Comparison of ENCODE assay signal across 8 cellular contexts in the genomic region with DNA sequence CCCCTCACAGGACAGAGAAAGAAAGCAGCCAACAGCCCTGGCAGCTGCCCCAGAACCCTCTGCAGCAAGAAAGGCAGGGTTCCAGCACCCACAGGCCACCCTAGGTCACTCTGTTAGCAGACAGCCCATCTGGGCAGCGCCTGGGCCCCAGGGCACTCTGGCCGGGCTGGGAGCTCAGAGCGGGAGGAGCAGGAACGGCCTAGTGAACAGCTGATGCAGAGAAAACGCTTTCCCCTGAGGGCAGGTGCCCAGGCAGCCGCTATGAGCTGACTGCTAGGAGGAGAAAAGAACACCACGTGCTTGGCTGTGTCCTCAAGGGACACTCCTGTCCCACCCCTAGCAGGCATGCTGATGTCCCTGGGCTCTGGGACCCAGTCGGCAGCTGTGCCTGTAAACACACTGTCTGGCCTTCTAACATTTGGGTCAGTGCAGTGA. TPM values are rescaled to one million over a fixed set of nuclear protein-coding genes. Genes with fewer than 3 reads are reported as not detected.
DNase-seq lines count a peak whose midpoint lies in the region; ATAC-seq and TF ChIP-seq lines count a peak whose summit lies in the region.

No MANE protein-coding gene starts in this region.

- H3K79me2 ChIP-seq in PC-3 (ENCODE audit: low read length): peaks cover 38% of the 10 kb centered on the region

- TF ChIP-seq CTCF in PC-3 (conservative IDR thresholded peaks at IDR 0.05; ENCODE audit: low read depth, low read length) (no peak), foreskin fibroblast (IDR thresholded peaks at IDR 0.05; ENCODE audit: low read depth, low read length) (no peak), psoas muscle (IDR thresholded peaks at IDR 0.05) (no peak)

- no peak overlapping the region for H3K27ac ChIP-seq in PC-3 (ENCODE audit: low read length)
- H3K27ac ChIP-seq in psoas muscle: peak overlapping the region; percentile 90

- H3K4me3 ChIP-seq in PC-3 (ENCODE audit: low read length) (no peak overlapping the region), foreskin fibroblast (ENCODE audit: low read depth in 1 of 2, low read length in 2 of 2) (no peak overlapping the region), psoas muscle (peak overlapping the region; percentile 37)

- H3K4me2 ChIP-seq in PC-3 (ENCODE audit: low read length): no peak overlapping the region

- no peaks in the 10 kb centered on the region for H3K27me3 ChIP-seq in PC-3 (ENCODE audit: low read length)
- H3K27me3 ChIP-seq in psoas muscle (ENCODE audit: insufficient read depth in 3 of 3, low read length in 2 of 3): no peaks in the 10 kb centered on the region

- BruUV-seq in PC-3 (replicated peaks; lab: Mats Ljungman, UMichigan): no TSS peak

- ATAC-seq in PC-3 (peak; percentile 18; the same call in 1 of the 2 replicates), psoas muscle (peak; percentile 65 to 83 (median 76))

- H2AFZ ChIP-seq in PC-3 (ENCODE audit: low read length): no peak overlapping the region

- H3K36me3 ChIP-seq in PC-3 (ENCODE audit: low read depth, low read length) (no peaks in the 10 kb centered on the region; the same call in 1 of the 2 replicates), psoas muscle (ENCODE audit: insufficient read depth in 1 of 2, low read depth in 1 of 2) (peaks cover 0 to 24% of the 10 kb centered on the region in 2 donors)

- no peaks in the 10 kb centered on the region for H3K9me3 ChIP-seq in PC-3 (ENCODE audit: low read length)
- H3K9me3 ChIP-seq in psoas muscle: no peaks in the 10 kb centered on the region

- DNase-seq in GM03348 (ENCODE audit: low spot score) (peak; percentile 56), PC-3 (no peak), foreskin fibroblast (peak; percentile 57 to 85), psoas muscle (peak; percentile 67 to 88), glomerular visceral epithelial cell (ENCODE audit: extremely low spot score) (no peak), dermis blood vessel endothelial cell (no peak), T-helper 9 cell (no peak), LoVo (ENCODE audit: low spot score) (no peak)

- H4K20me1 ChIP-seq in PC-3 (ENCODE audit: low read length): peaks cover 2% of the 10 kb centered on the region; the same call in 1 of the 2 replicates

- POLR2A ChIA-PET in PC-3 (lab: Charles Lee; ENCODE audit: unreplicated experiment): no interaction called here

- H3K9me2 ChIP-seq in PC-3 (replicated peaks; ENCODE audit: low read length): no peaks in the 10 kb centered on the region

- H3F3A ChIP-seq in PC-3 (ENCODE audit: low read length, unreplicated experiment): no peaks in the 10 kb centered on the region

- H3K4me1 ChIP-seq in PC-3 (ENCODE audit: insufficient read depth, low read length) (no peaks in the 10 kb centered on the region), psoas muscle (peaks cover 78% of the 10 kb centered on the region)

- H3K9ac ChIP-seq in PC-3 (ENCODE audit: low read length): no peak overlapping the region

- 8 to 17% (median 9%) methylated on average over 8 of the region's 8 CpGs for WGBS in psoas muscle, 3 donors

- CTCF ChIA-PET in PC-3 (lab: Charles Lee): interaction anchor here (2.0 kb wide), 1 partner anchor 30 kb away, joined by 5 read pairs; no protein-coding TSS in a partner anchor

- intact Hi-C loops in PC-3 (cut with micrococcal nuclease): no loop called here
- intact Hi-C loops in psoas muscle (cut with DNase I): no loop called here

RNA-seq across cellular contexts. Expression of gene RALGDS, which starts 6.6 kb away (rescaled TPM):
- total RNA-seq in PC-3 (2014; rRNA removed) (30.5 and 32.2 TPM in 2 replicates), psoas muscle (10 to 100 TPM; 13.3 to 64.6 (median 21.4) TPM), dermis blood vessel endothelial cell (68.7 and 68.9 TPM in 2 replicates)
- polyA plus RNA-seq in psoas muscle: 10 to 100 TPM; 12.3 to 21.1 (median 17.2) TPM

RNA-seq across cellular contexts. Expression of gene GBGT1, which starts 49.2 kb away (rescaled TPM):
- total RNA-seq in PC-3 (2014; rRNA removed): not detected in 2 replicates
- total RNA-seq in psoas muscle: 1 to 10 TPM; 2.0 to 4.4 (median 3.3) TPM
- polyA plus RNA-seq in psoas muscle: 1 to 10 TPM; 1.6 to 2.9 (median 2.7) TPM
- 15.7 and 28.0 TPM in 2 replicates for total RNA-seq in dermis blood vessel endothelial cell

RNA-seq across cellular contexts. Expression of gene CEL, which starts 52.7 kb away (rescaled TPM):
- total RNA-seq in PC-3 (2014; rRNA removed) (0.46 and 0.47 TPM in 2 replicates), psoas muscle (1 to 10 TPM in 1 of 4 donors, under 1 TPM in 3; 0.34 to 2.0 (median 0.63) TPM), dermis blood vessel endothelial cell (0.14 and 0.17 TPM in 2 replicates)
- under 1 TPM; 0.10 to 0.61 (median 0.21) TPM for polyA plus RNA-seq in psoas muscle

Comparison
In these comparisons a context has a peak if more than half of its experiments do, and no peak if none do; other contexts are left out.
1. DNase-seq: peak in GM03348 (single experiment), foreskin fibroblast (2 of 2) and psoas muscle (2 of 2); none in PC-3 (single experiment), glomerular visceral epithelial cell (single experiment), dermis blood vessel endothelial cell (single experiment), T-helper 9 cell (single experiment) and LoVo (single experiment).